Comparison of ENCODE assay signal across 9 cellular contexts in genomic region chr2:109318150-109318948, GRCh38.
DNase-seq lines count a peak whose midpoint lies in the region; ATAC-seq, FAIRE-seq and TF ChIP-seq lines count a peak whose summit lies in the region.
"Had no signal": no experiment of that assay in that cellular context is flagged by ENCODE, and none has a peak within 500 bp of the region (broad histone marks: within the 10 kb centered on the region; RNA-seq: fewer than 3 reads in every experiment).

No MANE protein-coding gene starts in this region.

- no peak overlapping the region for H3K4me3 Mint-ChIP-seq in effector memory CD8-positive, alpha-beta T cell

- no peak for TF ChIP-seq EP300 in stomach (IDR thresholded peaks at IDR 0.05)

- peak; percentile 91 for DNase-seq in HCEC 1CT
- DNase-seq in brain microvascular endothelial cell, result peak; percentile 92
- peak; percentile 53 to 66 for DNase-seq in left colon
- DNase-seq in stomach, result peak; percentile 50
- DNase-seq in GM19239 (ENCODE audit: insufficient read length, low spot score), result no peak
- DNase-seq in effector memory CD8-positive, alpha-beta T cell, result no peak
- no peak for DNase-seq in HK-2 (ENCODE audit: unreplicated experiment)
- DNase-seq: erythroblast had no signal

- TF ChIP-seq POLR2A in stomach (IDR thresholded peaks at IDR 0.05), result no peak

- H3K27me3 ChIP-seq in brain microvascular endothelial cell (replicated peaks) (no peaks in the 10 kb centered on the region), stomach (peaks cover 0 to 5% (median 0%) of the 10 kb centered on the region in 3 donors)

- peak; percentile 34 for TF ChIP-seq CTCF in brain microvascular endothelial cell (IDR thresholded peaks at IDR 0.05; ENCODE audit: low read depth, low read length, missing control alignments)
- no peak for TF ChIP-seq CTCF in stomach (IDR thresholded peaks at IDR 0.05)

- no peaks in the 10 kb centered on the region for H3K36me3 ChIP-seq in brain microvascular endothelial cell (replicated peaks)
- H3K36me3 ChIP-seq in stomach, result no peaks in the 10 kb centered on the region

- intact Hi-C loops in left colon (cut with DNase I, micrococcal nuclease), result no loop called here
- intact Hi-C loops in stomach (cut with DNase I; ENCODE audit: low total_unique reads), result no loop called here

- no peak overlapping the region for H3K27ac Mint-ChIP-seq in effector memory CD8-positive, alpha-beta T cell

- FAIRE-seq in GM19239 (lab: Jason Lieb, UNC), result no peak

- H3K4me3 ChIP-seq in brain microvascular endothelial cell (ENCODE audit: low read depth, low read length) (peak overlapping the region; percentile 20), stomach (no peak overlapping the region)

- no peaks in the 10 kb centered on the region for H3K36me3 Mint-ChIP-seq in effector memory CD8-positive, alpha-beta T cell (ENCODE audit: insufficient read depth)

- H3K27ac ChIP-seq in brain microvascular endothelial cell (peak overlapping the region; percentile 82), stomach (peak overlapping the region; percentile 57 to 86 (median 78))

- peaks cover 12 to 55% (median 27%) of the 10 kb centered on the region in 4 donors for H3K4me1 ChIP-seq in stomach

- ATAC-seq in left colon (no peak), HG03460 (IDR thresholded peaks at IDR 0.05; ENCODE audit: unreplicated experiment) (no peak)
- no peak for ATAC-seq in effector memory CD8-positive, alpha-beta T cell (replicated peaks)

- in situ Hi-C loops in brain microvascular endothelial cell (cut with HindIII; ENCODE audit: low pct_ligation_motif_present, low sequenced_read_pairs), result loop anchor here (25.0 kb wide), 1 partner anchor 181 kb away; the partner anchor contains the start of gene SH3RF3

- peaks cover 52 to 70% of the 10 kb centered on the region in 2 donors for H3K27me3 Mint-ChIP-seq in effector memory CD8-positive, alpha-beta T cell

- no peaks in the 10 kb centered on the region for H3K9me3 Mint-ChIP-seq in effector memory CD8-positive, alpha-beta T cell

- 31 to 45% (median 37%) methylated on average over 13 to 22 of the region's 22 CpGs for WGBS in stomach, 5 donors

- no peaks in the 10 kb centered on the region for H3K9me3 ChIP-seq in stomach

- peaks cover 0 to 6% of the 10 kb centered on the region in 2 donors for H3K4me1 Mint-ChIP-seq in effector memory CD8-positive, alpha-beta T cell (ENCODE audit: low read depth in 2 of 2)

Comparison
In these comparisons a context has a peak if more than half of its experiments do, and no peak if none do; other contexts are left out.
1. DNase-seq: peak in HCEC 1CT (single experiment), brain microvascular endothelial cell (single experiment), left colon (2 of 2) and stomach (single experiment); none in GM19239 (single experiment), effector memory CD8-positive, alpha-beta T cell (0 of 3) and HK-2 (single experiment).